In genomic region chr5:166341708-166342329, GRCh38 we compare ENCODE assay signal across 13 cellular contexts.
A peak's percentile ranks its signal among the peaks of the same experiment; 100 is the strongest.
DNase-seq lines count a peak whose midpoint lies in the region; ATAC-seq and TF ChIP-seq lines count a peak whose summit lies in the region.
"Had no signal": no experiment of that assay in that cellular context is flagged by ENCODE, and none has a peak within 500 bp of the region (broad histone marks: within the 10 kb centered on the region; RNA-seq: fewer than 3 reads in every experiment).

No MANE protein-coding gene starts in this region.

- no peaks in the 10 kb centered on the region for H3K4me1 Mint-ChIP-seq in activated T-cell treated with anti-CD3 and anti-CD28 coated beads, Interleukin-2, amount 50 U/mL, for 24 hours (ENCODE audit: low read depth)
- H3K4me1 Mint-ChIP-seq: activated naive CD4-positive, alpha-beta T cell treated with anti-CD3 and anti-CD28 coated beads, Interleukin-2, amount 50 U/mL, for 24 hours had no signal

- whole genome bisulfite sequencing in aorta, 2 donors: 61 to 62% methylated on average over 5 of the region's 5 CpGs

- peaks cover 12% of the 10 kb centered on the region for H3K9me3 Mint-ChIP-seq in activated T-cell treated with anti-CD3 and anti-CD28 coated beads, Interleukin-2, amount 50 U/mL, for 24 hours

- H3K27me3 Mint-ChIP-seq in activated T-cell treated with anti-CD3 and anti-CD28 coated beads, Interleukin-2, amount 50 U/mL, for 24 hours: no peaks in the 10 kb centered on the region
- H3K27me3 Mint-ChIP-seq: activated naive CD4-positive, alpha-beta T cell treated with anti-CD3 and anti-CD28 coated beads, Interleukin-2, amount 50 U/mL, for 24 hours had no signal

- H3K9me2 ChIP-seq in OCI-LY1 (ENCODE audit: low read depth, low read length): no peaks in the 10 kb centered on the region

- no peak for ATAC-seq in aorta (ENCODE audit: low FRiP score)

- no peaks in the 10 kb centered on the region for H3F3A ChIP-seq in OCI-LY1 (ENCODE audit: insufficient read depth, low read length)

- H3K9me3 ChIP-seq in BE2C (no peaks in the 10 kb centered on the region), OCI-LY1 (ENCODE audit: low read length) (no peaks in the 10 kb centered on the region), aorta (ENCODE audit: control insufficient read depth, low read length) (peaks cover 2% of the 10 kb centered on the region)
- H3K9me3 ChIP-seq: right lobe of liver, stomach had no signal

- no peaks in the 10 kb centered on the region for H4K20me1 ChIP-seq in OCI-LY1 (ENCODE audit: insufficient read depth, low read length)

- no peak overlapping the region for H3K9ac ChIP-seq in OCI-LY1 (ENCODE audit: low read length)

- intact Hi-C loops in aorta (cut with DNase I): no loop called here

- H2AFZ ChIP-seq in OCI-LY1 (ENCODE audit: low read length): no peak overlapping the region

- no peak overlapping the region for H3K4me3 ChIP-seq in BE2C (ENCODE audit: low read depth, low read length)
- no peak overlapping the region for H3K4me3 ChIP-seq in GM12875 (ENCODE audit: low read depth, low read length)
- H3K4me3 ChIP-seq in OCI-LY1 (ENCODE audit: low read depth, low read length, poor library complexity, severe bottlenecking): no peak overlapping the region
- H3K4me3 ChIP-seq in fibroblast of mammary gland (ENCODE audit: control insufficient read depth, low read depth, low read length): no peak overlapping the region
- no peak overlapping the region for H3K4me3 ChIP-seq in aorta (ENCODE audit: low read length in 2 of 2)
- H3K4me3 ChIP-seq: right lobe of liver, stomach had no signal

- DNase-seq in BE2C: no peak
- no peak for DNase-seq in fibroblast of mammary gland (ENCODE audit: low read depth)
- DNase-seq in HK-2 (ENCODE audit: unreplicated experiment): no peak
- DNase-seq in activated T-cell treated with anti-CD3 and anti-CD28 coated beads, Interleukin-2, amount 50 U/mL, for 24 hours: no peak
- DNase-seq in aorta: no peak
- no peak for DNase-seq in NCI-H2081 treated with DMSO at 0.1 percent for 48 hours (lab: John Stamatoyannopoulos, UW)
- DNase-seq: C1 segment of cervical spinal cord, NCI-H1694 treated with DMSO at 0.1 percent for 48 hours, right lobe of liver, stomach had no signal

- no peak overlapping the region for H3K4me2 ChIP-seq in OCI-LY1 (ENCODE audit: low read length)

- H3K36me3 Mint-ChIP-seq in activated T-cell treated with anti-CD3 and anti-CD28 coated beads, Interleukin-2, amount 50 U/mL, for 24 hours (ENCODE audit: low read depth): no peaks in the 10 kb centered on the region
- H3K36me3 Mint-ChIP-seq: activated naive CD4-positive, alpha-beta T cell treated with anti-CD3 and anti-CD28 coated beads, Interleukin-2, amount 50 U/mL, for 24 hours had no signal

- H3K36me3 ChIP-seq in BE2C (no peaks in the 10 kb centered on the region), OCI-LY1 (ENCODE audit: insufficient read depth, low read length) (no peaks in the 10 kb centered on the region), aorta (ENCODE audit: control insufficient read depth in 1 of 2, insufficient read depth in 2 of 2, low read length in 1 of 2) (no peaks in the 10 kb centered on the region)
- H3K36me3 ChIP-seq: right lobe of liver, stomach had no signal

- H3K27ac ChIP-seq in OCI-LY1 (ENCODE audit: low read depth, low read length, poor library complexity, severe bottlenecking): no peak overlapping the region
- no peak overlapping the region for H3K27ac ChIP-seq in aorta (ENCODE audit: low read depth in 1 of 2, low read length in 2 of 2)
- H3K27ac ChIP-seq: right lobe of liver, stomach had no signal

- no peaks in the 10 kb centered on the region for H3K79me2 ChIP-seq in OCI-LY1 (ENCODE audit: insufficient read depth, low read length)

- H3K4me1 ChIP-seq in BE2C: no peaks in the 10 kb centered on the region
- no peaks in the 10 kb centered on the region for H3K4me1 ChIP-seq in OCI-LY1 (ENCODE audit: insufficient read depth, low read length, severe bottlenecking)
- no peaks in the 10 kb centered on the region for H3K4me1 ChIP-seq in aorta (ENCODE audit: control insufficient read depth in 1 of 2, insufficient read depth in 2 of 2, low read length in 2 of 2)
- H3K4me1 ChIP-seq: right lobe of liver, stomach had no signal

- TF ChIP-seq CTCF in BE2C (IDR thresholded peaks at IDR 0.05; ENCODE audit: low read depth, low read length) (peak; percentile 41), GM12875 (IDR thresholded peaks at IDR 0.05; ENCODE audit: borderline replicate concordance, insufficient read depth, low read depth, low read length) (peak; percentile 7; the same call in 1 of the 2 replicates), OCI-LY1 (IDR thresholded peaks at IDR 0.05; ENCODE audit: low read length) (peak; percentile 24; the same call in 1 of the 2 replicates), fibroblast of mammary gland (conservative IDR thresholded peaks at IDR 0.05; ENCODE audit: control insufficient read depth, insufficient read depth, low read depth, low read length) (peak; percentile 13)

- H3K27ac Mint-ChIP-seq in activated T-cell treated with anti-CD3 and anti-CD28 coated beads, Interleukin-2, amount 50 U/mL, for 24 hours: no peak overlapping the region
- H3K27ac Mint-ChIP-seq: activated naive CD4-positive, alpha-beta T cell treated with anti-CD3 and anti-CD28 coated beads, Interleukin-2, amount 50 U/mL, for 24 hours had no signal

- H3K27me3 ChIP-seq in BE2C (no peaks in the 10 kb centered on the region), OCI-LY1 (ENCODE audit: insufficient read depth, low read length) (no peaks in the 10 kb centered on the region), aorta (ENCODE audit: control insufficient read depth in 1 of 2, insufficient read depth in 2 of 2, low read length in 1 of 2) (peaks cover 0 to 3% of the 10 kb centered on the region in 2 donors)
- H3K27me3 ChIP-seq: right lobe of liver, stomach had no signal

- no peak overlapping the region for H3K4me3 Mint-ChIP-seq in activated T-cell treated with anti-CD3 and anti-CD28 coated beads, Interleukin-2, amount 50 U/mL, for 24 hours
- H3K4me3 Mint-ChIP-seq: activated naive CD4-positive, alpha-beta T cell treated with anti-CD3 and anti-CD28 coated beads, Interleukin-2, amount 50 U/mL, for 24 hours had no signal
